Comparison of ENCODE assay signal across 20 cellular contexts in genomic region chr20:51810155-51811039, GRCh38. TPM values are rescaled to one million over a fixed set of nuclear protein-coding genes. Genes with fewer than 3 reads are reported as not detected.
DNase-seq lines count a peak whose midpoint lies in the region; ATAC-seq and TF ChIP-seq lines count a peak whose summit lies in the region.
"Had no signal": no experiment of that assay in that cellular context is flagged by ENCODE, and none has a peak within 500 bp of the region (broad histone marks: within the 10 kb centered on the region; RNA-seq: fewer than 3 reads in every experiment).

No MANE protein-coding gene starts in this region.

- no peaks in the 10 kb centered on the region for H3K9me3 Mint-ChIP-seq in HFFc6
- H3K9me3 Mint-ChIP-seq in endothelial cell (ENCODE audit: unreplicated experiment): no peaks in the 10 kb centered on the region
- H3K9me3 Mint-ChIP-seq in T-cell: no peaks in the 10 kb centered on the region

- H3K79me2 ChIP-seq in PC-9 (ENCODE audit: low read depth) (no peaks in the 10 kb centered on the region), smooth muscle cell (ENCODE audit: low read depth) (no peaks in the 10 kb centered on the region)

- H3K27ac ChIP-seq in PC-9 (peak overlapping the region; percentile 40), smooth muscle cell (ENCODE audit: low read depth) (peak overlapping the region; percentile 82)
- H3K27ac ChIP-seq: breast epithelium, SJCRH30 had no signal

- ATAC-seq in T-cell (replicated peaks in 1 of 4): no peak
- ATAC-seq: left lobe of liver had no signal

- CTCF ChIA-PET in PC-9 (lab: Charles Lee): no interaction called here
- CTCF ChIA-PET in T-cell (lab: Charles Lee): no interaction called here

- BruUV-seq in PC-9 (replicated peaks; lab: Mats Ljungman, UMichigan): no TSS peak

- H3K9me3 ChIP-seq in PC-9 (ENCODE audit: insufficient read depth, low read depth): no peaks in the 10 kb centered on the region
- no peaks in the 10 kb centered on the region for H3K9me3 ChIP-seq in smooth muscle cell (replicated peaks; ENCODE audit: low read depth)
- H3K9me3 ChIP-seq: breast epithelium, HAP-1, SJCRH30 had no signal

- H3K36me3 ChIP-seq in PC-9 (ENCODE audit: low read depth) (no peaks in the 10 kb centered on the region), smooth muscle cell (ENCODE audit: low read depth) (no peaks in the 10 kb centered on the region)
- H3K36me3 ChIP-seq: breast epithelium, HAP-1, SJCRH30 had no signal

- H3K27me3 Mint-ChIP-seq in HFFc6 (ENCODE audit: insufficient read depth): no peaks in the 10 kb centered on the region; the same call in none of the 2 replicates
- no peaks in the 10 kb centered on the region for H3K27me3 Mint-ChIP-seq in endothelial cell (ENCODE audit: unreplicated experiment)
- peaks cover 13 to 14% of the 10 kb centered on the region in 2 donors for H3K27me3 Mint-ChIP-seq in T-cell

- TF ChIP-seq CTCF in HFFc6 (IDR thresholded peaks at IDR 0.05) (peak; percentile 33; the same call in 1 of the 2 replicates), PC-9 (conservative IDR thresholded peaks at IDR 0.05) (peak; percentile 38), endothelial cell (IDR thresholded peaks at IDR 0.05; ENCODE audit: unreplicated experiment) (peak; percentile 19), smooth muscle cell (IDR thresholded peaks at IDR 0.05; ENCODE audit: borderline replicate concordance, insufficient read depth, poor library complexity, severe bottlenecking) (no peak)

- no peaks in the 10 kb centered on the region for H3K36me3 Mint-ChIP-seq in HFFc6 (ENCODE audit: low read depth)
- H3K36me3 Mint-ChIP-seq in endothelial cell (ENCODE audit: low read depth, unreplicated experiment): no peaks in the 10 kb centered on the region
- H3K36me3 Mint-ChIP-seq in T-cell: no peaks in the 10 kb centered on the region

- no peaks in the 10 kb centered on the region for H3K27me3 ChIP-seq in PC-9 (ENCODE audit: insufficient read depth, low read depth)
- no peaks in the 10 kb centered on the region for H3K27me3 ChIP-seq in smooth muscle cell (ENCODE audit: low read depth)
- H3K27me3 ChIP-seq: breast epithelium had no signal

- POLR2A ChIA-PET in PC-9 (lab: Charles Lee; ENCODE audit: unreplicated experiment): no interaction called here
- POLR2A ChIA-PET in T-cell (lab: Charles Lee): no interaction called here

- H4K20me1 ChIP-seq in PC-9 (ENCODE audit: insufficient read depth) (no peaks in the 10 kb centered on the region), smooth muscle cell (ENCODE audit: low read depth) (no peaks in the 10 kb centered on the region)

- H3K4me1 ChIP-seq in PC-9 (replicated peaks; ENCODE audit: insufficient read depth) (peaks cover 15% of the 10 kb centered on the region), smooth muscle cell (ENCODE audit: low read depth) (peaks cover 28% of the 10 kb centered on the region)
- H3K4me1 ChIP-seq: breast epithelium, SJCRH30 had no signal

- intact Hi-C loops in PC-9 (cut with micrococcal nuclease; ENCODE audit: unreplicated experiment): no loop called here

- H3K4me3 Mint-ChIP-seq in HFFc6 (no peak overlapping the region), endothelial cell (ENCODE audit: unreplicated experiment) (no peak overlapping the region), T-cell (no peak overlapping the region)

- DNase-seq in HFFc6 (no peak), PC-9 (no peak), endothelial cell (ENCODE audit: low spot score) (no peak), smooth muscle cell (lab: John Stamatoyannopoulos, UW; ENCODE audit: unreplicated experiment) (no peak), NCI-H748 treated with DMSO at 0.1 percent for 48 hours (lab: John Stamatoyannopoulos, UW) (no peak), NCI-H1694 (lab: John Stamatoyannopoulos, UW) (no peak), T-cell (no peak)
- DNase-seq: activated CD4-positive, alpha-beta T cell treated with anti-CD3 and anti-CD28 coated beads, Interleukin-2, amount 50 U/mL, for 48 hours; activated gamma-delta T cell; AML-193; COR-L47; MM.1S; NCI-H1436 treated with DMSO at 0.1 percent for 48 hours; NCI-H2171 treated with DMSO at 0.1 percent for 48 hours; SJCRH30; stimulated activated CD4-positive, alpha-beta T cell treated with anti-CD3 and anti-CD28 coated beads, Interleukin-4, amount 100 ng/mL, for 1 hour had no signal

- H3K4me3 ChIP-seq in PC-9 (no peak overlapping the region), smooth muscle cell (no peak overlapping the region)
- H3K4me3 ChIP-seq: breast epithelium, HAP-1, SJCRH30 had no signal

- peak overlapping the region; percentile 69; the same call in 1 of the 2 replicates for H2AFZ ChIP-seq in PC-9
- peak overlapping the region; percentile 1 for H2AFZ ChIP-seq in smooth muscle cell (ENCODE audit: low read depth)

- H3F3A ChIP-seq in PC-9 (ENCODE audit: insufficient read depth, low read depth) (peaks cover 19% of the 10 kb centered on the region; the same call in 1 of the 2 replicates), smooth muscle cell (ENCODE audit: low read depth) (peaks cover 10% of the 10 kb centered on the region)

- WGBS in smooth muscle cell (ENCODE audit: low lambda C conversion rate): 65% methylated on average over 13 of the region's 13 CpGs

- no peak overlapping the region for H3K9ac ChIP-seq in smooth muscle cell (ENCODE audit: low read depth)

- H3K4me2 ChIP-seq in PC-9 (peak overlapping the region; percentile 29), smooth muscle cell (peak overlapping the region; percentile 80)

- H3K4me1 Mint-ChIP-seq in HFFc6 (ENCODE audit: low read depth) (peaks cover 16% of the 10 kb centered on the region), endothelial cell (ENCODE audit: unreplicated experiment) (no peaks in the 10 kb centered on the region), T-cell (no peaks in the 10 kb centered on the region)

- no peaks in the 10 kb centered on the region for H3K9me2 ChIP-seq in PC-9 (ENCODE audit: insufficient read depth)

- H3K27ac Mint-ChIP-seq in HFFc6: no peak overlapping the region
- H3K27ac Mint-ChIP-seq in endothelial cell (ENCODE audit: unreplicated experiment): no peak overlapping the region
- no peak overlapping the region for H3K27ac Mint-ChIP-seq in T-cell

RNA-seq across cellular contexts. Expression of gene SALL4, which starts 8.1 kb away (rescaled TPM):
- under 1 TPM; 0.29 to 0.81 (median 0.36) TPM for total RNA-seq in HFFc6 (2021; fragmentation: NEBNext Ultra II Directional; extraction: Animal tissue kit (Norgen Biotek cat#: 25700))
- total RNA-seq in PC-9 (2021) (1.6 and 3.8 TPM in 2 replicates), endothelial cell (ENCODE audit: unreplicated experiment) (65.4 TPM), smooth muscle cell (17.6 TPM in 2 replicates), T-cell (under 1 TPM in 4 of 5 donors, not detected in 1; 0.13 to 0.48 (median 0.37) TPM)
- polyA plus RNA-seq in smooth muscle cell: 9.5 and 14.2 TPM in 2 replicates
- total RNA-seq: mononuclear cell, SJCRH30 had no signal

RNA-seq across cellular contexts. Expression of gene ATP9A, which starts 42.2 kb away (rescaled TPM):
- total RNA-seq in HFFc6 (2021; fragmentation: NEBNext Ultra II Directional; extraction: Animal tissue kit (Norgen Biotek cat#: 25700)): 10 to 100 TPM; 21.4 to 34.0 (median 22.8) TPM
- total RNA-seq in PC-9 (2021): 18.6 and 22.4 TPM in 2 replicates
- 30.6 TPM for total RNA-seq in endothelial cell (ENCODE audit: unreplicated experiment)
- 8.0 and 11.2 TPM in 2 replicates for total RNA-seq in smooth muscle cell
- 3.4 and 5.8 TPM in 2 replicates for polyA plus RNA-seq in smooth muscle cell
- total RNA-seq in T-cell: under 1 TPM; 0.44 to 0.85 (median 0.72) TPM
